Comparison of ENCODE assay signal across 18 cellular contexts in the genomic region with DNA sequence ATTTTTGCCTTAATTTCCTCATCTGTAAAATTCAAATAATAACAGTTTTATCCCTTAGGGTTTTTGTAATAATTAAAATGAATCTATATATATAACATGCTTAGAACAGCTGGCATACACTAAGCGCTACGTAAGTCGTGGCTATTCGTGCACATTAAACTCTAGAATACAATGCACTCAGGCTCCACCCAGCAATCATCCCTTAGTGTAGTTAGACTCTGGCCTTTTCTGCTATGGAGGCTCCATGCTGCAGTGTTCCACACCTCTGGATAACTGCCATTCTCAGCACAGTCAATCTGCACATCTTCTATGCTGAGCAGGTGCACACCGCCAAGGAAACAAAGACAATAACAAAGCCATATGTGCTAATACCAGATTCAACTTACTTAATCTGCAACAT.
"Had no signal": no experiment of that assay in that cellular context is flagged by ENCODE, and none has a peak within 500 bp of the region (broad histone marks: within the 10 kb centered on the region; RNA-seq: fewer than 3 reads in every experiment).

No MANE protein-coding gene starts in this region.

- H3K9me3 ChIP-seq: SJSA1 had no signal

- H3K36me3 ChIP-seq: SJSA1 had no signal

- H3K4me3 ChIP-seq: SJSA1, SK-N-MC had no signal

- H3K27ac ChIP-seq: HL-60, SJSA1, SK-N-MC had no signal

- DNase-seq: KBM-7, MV-4-11, NCI-H1048, NCI-H1105, NCI-H1436 treated with DMSO at 0.1 percent for 48 hours, NCI-H187, NCI-H2029, NCI-H2081 treated with DMSO at 0.1 percent for 48 hours, NCI-H2227 treated with DMSO at 0.1 percent for 48 hours, NCI-H524, NCI-H526 treated with DMSO at 0.1 percent for 48 hours, NCI-H82, Right ventricle myocardium superior, RPMI8226, SIG-M5 had no signal
